Comparison of ENCODE assay signal across 8 cellular contexts in the genomic region with DNA sequence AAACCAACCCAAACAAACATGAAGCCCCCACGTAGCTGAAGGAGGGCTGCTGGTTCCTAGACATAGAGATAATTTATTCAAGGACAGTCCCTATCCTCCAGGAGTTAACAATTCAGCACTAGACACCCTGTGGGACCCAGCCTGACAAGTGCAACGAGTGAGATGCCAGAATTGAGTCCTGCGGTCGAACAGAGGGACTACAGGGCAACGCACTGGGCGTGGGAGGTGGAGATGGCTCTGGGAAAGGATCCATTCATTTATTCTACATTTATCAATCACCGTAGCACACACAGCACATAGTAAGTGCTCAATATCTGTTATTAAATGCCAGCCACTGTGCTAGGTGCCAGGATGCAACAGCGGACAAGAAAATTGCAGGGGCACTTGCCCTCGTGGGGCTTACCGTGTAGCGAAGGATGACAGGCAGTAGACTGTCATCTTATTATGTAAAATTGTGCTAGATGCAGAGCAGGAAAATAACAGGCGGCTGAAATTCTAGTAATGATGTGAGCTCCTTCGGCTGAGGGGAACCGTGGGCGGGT. TPM values are rescaled to one million over a fixed set of nuclear protein-coding genes. Genes with fewer than 3 reads are reported as not detected.
DNase-seq lines count a peak whose midpoint lies in the region; ATAC-seq lines count a peak whose summit lies in the region.

No MANE protein-coding gene starts in this region.

- H3K9ac ChIP-seq in subcutaneous abdominal adipose tissue (ENCODE audit: low read length in 5 of 5) = peak overlapping the region in 4 of 5 donors; percentile 68 to 84 (median 75)

- peak overlapping the region; percentile 72 for H3K27ac Mint-ChIP-seq in activated naive CD4-positive, alpha-beta T cell treated with anti-CD3 and anti-CD28 coated beads, Interleukin-2, amount 10 ng/mL, durations not matched to agents 7 days and 5 days
- peak overlapping the region; percentile 85 to 94 (median 89) for H3K27ac Mint-ChIP-seq in immature natural killer cell

- no peaks in the 10 kb centered on the region for H3K27me3 ChIP-seq in subcutaneous abdominal adipose tissue (ENCODE audit: control insufficient read depth in 5 of 5, insufficient read depth in 4 of 5, low read length in 5 of 5)

- no peaks in the 10 kb centered on the region for H3K36me3 ChIP-seq in subcutaneous abdominal adipose tissue (ENCODE audit: control insufficient read depth in 5 of 5, insufficient read depth in 5 of 5, low read length in 5 of 5)

- no peaks in the 10 kb centered on the region for H3K9me3 Mint-ChIP-seq in activated naive CD4-positive, alpha-beta T cell treated with anti-CD3 and anti-CD28 coated beads, Interleukin-2, amount 10 ng/mL, durations not matched to agents 7 days and 5 days
- H3K9me3 Mint-ChIP-seq in immature natural killer cell = no peaks in the 10 kb centered on the region

- no peaks in the 10 kb centered on the region for H3K9me3 ChIP-seq in subcutaneous abdominal adipose tissue (ENCODE audit: control insufficient read depth in 5 of 5, low read length in 5 of 5)

- H3K27me3 Mint-ChIP-seq in activated naive CD4-positive, alpha-beta T cell treated with anti-CD3 and anti-CD28 coated beads, Interleukin-2, amount 10 ng/mL, durations not matched to agents 7 days and 5 days = no peaks in the 10 kb centered on the region
- H3K27me3 Mint-ChIP-seq in immature natural killer cell (ENCODE audit: low read depth in 3 of 3) = peaks cover 2 to 7% (median 6%) of the 10 kb centered on the region in 3 donors

- peak; percentile 23 for DNase-seq in stimulated activated naive CD4-positive, alpha-beta T cell treated with Interleukin-2 at 50 U/mL for 16 hours (lab: John Stamatoyannopoulos, UW)
- DNase-seq in stimulated activated naive CD4-positive, alpha-beta T cell (lab: John Stamatoyannopoulos, UW) = no peak
- no peak for DNase-seq in activated naive CD4-positive, alpha-beta T cell treated with anti-CD3 and anti-CD28 coated beads, Interleukin-2, amount 10 ng/mL, durations not matched to agents 7 days and 5 days
- no peak for DNase-seq in immature natural killer cell
- no peak for DNase-seq in effector CD4-positive, alpha-beta T cell

- H3K27ac ChIP-seq in subcutaneous abdominal adipose tissue (ENCODE audit: low read depth, low read length) = peak overlapping the region; percentile 77

- peak overlapping the region; percentile 77 to 99 (median 92) for H3K4me3 ChIP-seq in subcutaneous abdominal adipose tissue (ENCODE audit: low read depth in 1 of 5, low read length in 5 of 5)

- CTCF ChIA-PET in activated naive CD4-positive, alpha-beta T cell treated with anti-CD3 and anti-CD28 coated beads, Interleukin-2, amount 10 ng/mL, durations not matched to agents 7 days and 5 days (lab: Charles Lee) = interaction anchor here (0.6 to 7.1 kb wide), 13 partner anchors 14 to 119 kb away, joined by 3 to 41 read pairs (median 8); no protein-coding TSS in a partner anchor

- H3K4me3 Mint-ChIP-seq in activated naive CD4-positive, alpha-beta T cell treated with anti-CD3 and anti-CD28 coated beads, Interleukin-2, amount 10 ng/mL, durations not matched to agents 7 days and 5 days = peak overlapping the region; percentile 80
- H3K4me3 Mint-ChIP-seq in immature natural killer cell = peak overlapping the region; percentile 92 to 96 (median 94)

- peaks cover 32% of the 10 kb centered on the region for H3K4me1 Mint-ChIP-seq in activated naive CD4-positive, alpha-beta T cell treated with anti-CD3 and anti-CD28 coated beads, Interleukin-2, amount 10 ng/mL, durations not matched to agents 7 days and 5 days
- H3K4me1 Mint-ChIP-seq in immature natural killer cell = peaks cover 41 to 42% of the 10 kb centered on the region in 2 donors

- H3K4me1 ChIP-seq in subcutaneous abdominal adipose tissue (ENCODE audit: control insufficient read depth in 5 of 5, insufficient read depth in 5 of 5, low read length in 5 of 5) = peaks cover 4 to 33% (median 29%) of the 10 kb centered on the region in 5 donors

- ATAC-seq in GM21717 (IDR thresholded peaks at IDR 0.05; ENCODE audit: unreplicated experiment) (no peak), HG03520 (IDR thresholded peaks at IDR 0.05; ENCODE audit: unreplicated experiment) (no peak)

- no peaks in the 10 kb centered on the region for H3K36me3 Mint-ChIP-seq in activated naive CD4-positive, alpha-beta T cell treated with anti-CD3 and anti-CD28 coated beads, Interleukin-2, amount 10 ng/mL, durations not matched to agents 7 days and 5 days
- H3K36me3 Mint-ChIP-seq in immature natural killer cell = no peaks in the 10 kb centered on the region

RNA-seq across cellular contexts. Expression of a gene that starts 0.9 kb away (rescaled TPM):
- 10 to 100 TPM; 14.5 to 43.7 (median 17.6) TPM for polyA plus RNA-seq in immature natural killer cell
